ENCODE assay signal across 9 cellular contexts in the genomic region with DNA sequence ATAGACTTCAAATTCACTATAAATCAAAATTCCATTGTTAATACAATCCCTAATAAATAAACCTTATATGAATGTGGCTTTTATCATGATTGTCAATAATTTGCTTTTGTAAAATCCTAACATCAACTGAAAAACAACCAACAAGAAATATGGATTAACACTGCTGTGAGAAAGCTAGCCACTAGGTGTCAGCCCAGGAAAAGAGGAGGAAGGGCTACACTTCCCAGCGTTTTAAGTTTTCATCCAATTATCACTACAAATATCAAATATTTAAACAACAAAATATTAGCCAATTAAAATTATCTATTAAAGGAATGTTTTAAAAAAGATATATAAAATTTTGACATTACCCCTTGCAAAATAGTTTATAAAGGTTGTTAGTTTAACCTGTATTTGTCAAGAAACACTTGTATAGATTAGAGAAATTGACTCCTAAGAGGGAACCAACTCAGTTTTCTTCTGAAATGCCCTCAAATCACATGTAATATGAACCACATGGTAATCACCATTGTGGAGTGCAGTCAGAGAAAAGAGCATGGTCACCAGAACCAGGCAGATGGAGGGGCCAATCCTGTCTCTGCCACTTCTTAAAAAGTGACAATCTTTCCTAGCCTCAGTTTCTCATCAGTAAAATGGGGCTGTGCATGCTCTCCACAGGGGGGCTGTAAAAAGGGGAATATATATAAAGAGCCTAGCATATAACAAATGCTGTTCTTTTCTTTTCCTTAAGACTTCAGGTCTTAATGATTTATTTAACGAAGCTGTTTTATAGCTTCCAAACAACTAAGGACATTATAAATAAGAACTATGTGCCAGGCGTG.
DNase-seq lines count a peak whose midpoint lies in the region; ATAC-seq and TF ChIP-seq lines count a peak whose summit lies in the region.
"Had no signal": no experiment of that assay in that cellular context is flagged by ENCODE, and none has a peak within 500 bp of the region (broad histone marks: within the 10 kb centered on the region; RNA-seq: fewer than 3 reads in every experiment).

No MANE protein-coding gene starts in this region.

- no peaks in the 10 kb centered on the region for H3K27me3 ChIP-seq in thyroid gland

- POLR2A ChIA-PET in activated CD8-positive, alpha-beta T cell treated with anti-CD3 and anti-CD28 coated beads for 36 hours (lab: Charles Lee): no interaction called here

- DNase-seq in natural killer cell: no peak
- DNase-seq in natural killer cell treated with Interleukin-12 subunit alpha and Interleukin-12 subunit beta and Interleukin-15 and Interleukin-18, amount 100 ng/mL, for 72 hours (ENCODE audit: low spot score): no peak
- DNase-seq in NCI-H128 (lab: John Stamatoyannopoulos, UW; ENCODE audit: unreplicated experiment): peak; percentile 8
- peak; percentile 25 for DNase-seq in activated CD8-positive, alpha-beta T cell treated with anti-CD3 and anti-CD28 coated beads for 36 hours
- no peak for DNase-seq in left ventricle myocardium superior
- peak in 1 of 2 donors; percentile 38 for DNase-seq in thyroid gland
- DNase-seq in KG1 (lab: John Stamatoyannopoulos, UW): no peak

- TF ChIP-seq CTCF in natural killer cell (IDR thresholded peaks at IDR 0.05) (peak; percentile 70), thyroid gland (IDR thresholded peaks at IDR 0.05) (peak; percentile 59 to 95 (median 86))
- TF ChIP-seq CTCF in activated CD8-positive, alpha-beta T cell treated with anti-CD3 and anti-CD28 coated beads for 36 hours (IDR thresholded peaks at IDR 0.05): peak; percentile 87

- WGBS in thyroid gland, 2 donors: 64 to 65% methylated on average over 3 of the region's 3 CpGs

- no peak overlapping the region for H3K27ac Mint-ChIP-seq in natural killer cell
- no peak overlapping the region for H3K27ac Mint-ChIP-seq in natural killer cell treated with Interleukin-12 subunit alpha and Interleukin-12 subunit beta and Interleukin-15 and Interleukin-18, amount 100 ng/mL, for 72 hours
- H3K27ac Mint-ChIP-seq in activated CD8-positive, alpha-beta T cell treated with anti-CD3 and anti-CD28 coated beads for 36 hours: no peak overlapping the region
- H3K27ac Mint-ChIP-seq: dendritic cell treated with granulocyte-macrophage colony-stimulating factor and Interleukin-4, amounts not matched to agents 40 ng/mL and 50 ng/mL, for 4 days had no signal

- peaks cover 7 to 30% of the 10 kb centered on the region in 2 donors for H3K4me1 Mint-ChIP-seq in natural killer cell
- H3K4me1 Mint-ChIP-seq in natural killer cell treated with Interleukin-12 subunit alpha and Interleukin-12 subunit beta and Interleukin-15 and Interleukin-18, amount 100 ng/mL, for 72 hours (ENCODE audit: low read depth in 2 of 2): peaks cover 9 to 13% of the 10 kb centered on the region in 2 donors
- peaks cover 9% of the 10 kb centered on the region for H3K4me1 Mint-ChIP-seq in activated CD8-positive, alpha-beta T cell treated with anti-CD3 and anti-CD28 coated beads for 36 hours (ENCODE audit: low read depth)

- H3K9me3 ChIP-seq in thyroid gland: no peaks in the 10 kb centered on the region

- H3K36me3 ChIP-seq in thyroid gland: no peaks in the 10 kb centered on the region

- H3K27me3 Mint-ChIP-seq in natural killer cell (ENCODE audit: low read depth in 2 of 2): no peaks in the 10 kb centered on the region
- no peaks in the 10 kb centered on the region for H3K27me3 Mint-ChIP-seq in natural killer cell treated with Interleukin-12 subunit alpha and Interleukin-12 subunit beta and Interleukin-15 and Interleukin-18, amount 100 ng/mL, for 72 hours
- H3K27me3 Mint-ChIP-seq in activated CD8-positive, alpha-beta T cell treated with anti-CD3 and anti-CD28 coated beads for 36 hours: no peaks in the 10 kb centered on the region
- H3K27me3 Mint-ChIP-seq: dendritic cell treated with granulocyte-macrophage colony-stimulating factor and Interleukin-4, amounts not matched to agents 40 ng/mL and 50 ng/mL, for 4 days had no signal

- no peak overlapping the region for H3K4me3 Mint-ChIP-seq in natural killer cell
- H3K4me3 Mint-ChIP-seq in natural killer cell treated with Interleukin-12 subunit alpha and Interleukin-12 subunit beta and Interleukin-15 and Interleukin-18, amount 100 ng/mL, for 72 hours: no peak overlapping the region
- no peak overlapping the region for H3K4me3 Mint-ChIP-seq in activated CD8-positive, alpha-beta T cell treated with anti-CD3 and anti-CD28 coated beads for 36 hours
- H3K4me3 Mint-ChIP-seq: dendritic cell treated with granulocyte-macrophage colony-stimulating factor and Interleukin-4, amounts not matched to agents 40 ng/mL and 50 ng/mL, for 4 days had no signal

- H3K4me3 ChIP-seq in thyroid gland (replicated peaks in 1 of 3): no peak overlapping the region

- TF ChIP-seq POLR2A in thyroid gland (IDR thresholded peaks at IDR 0.05): no peak

- ATAC-seq in natural killer cell (no peak), left ventricle myocardium superior (peak; percentile 52), HG03175 (IDR thresholded peaks at IDR 0.05; ENCODE audit: unreplicated experiment) (no peak)
- no peak for ATAC-seq in natural killer cell treated with Interleukin-12 subunit alpha and Interleukin-12 subunit beta and Interleukin-15 and Interleukin-18, amount 100 ng/mL, for 72 hours
- no peak for ATAC-seq in activated CD8-positive, alpha-beta T cell treated with anti-CD3 and anti-CD28 coated beads for 36 hours

- no peaks in the 10 kb centered on the region for H3K9me3 Mint-ChIP-seq in natural killer cell
- H3K9me3 Mint-ChIP-seq in natural killer cell treated with Interleukin-12 subunit alpha and Interleukin-12 subunit beta and Interleukin-15 and Interleukin-18, amount 100 ng/mL, for 72 hours: no peaks in the 10 kb centered on the region
- no peaks in the 10 kb centered on the region for H3K9me3 Mint-ChIP-seq in activated CD8-positive, alpha-beta T cell treated with anti-CD3 and anti-CD28 coated beads for 36 hours
- H3K9me3 Mint-ChIP-seq: dendritic cell treated with granulocyte-macrophage colony-stimulating factor and Interleukin-4, amounts not matched to agents 40 ng/mL and 50 ng/mL, for 4 days had no signal

- H3K36me3 Mint-ChIP-seq in natural killer cell: no peaks in the 10 kb centered on the region
- no peaks in the 10 kb centered on the region for H3K36me3 Mint-ChIP-seq in natural killer cell treated with Interleukin-12 subunit alpha and Interleukin-12 subunit beta and Interleukin-15 and Interleukin-18, amount 100 ng/mL, for 72 hours
- peaks cover 2% of the 10 kb centered on the region for H3K36me3 Mint-ChIP-seq in activated CD8-positive, alpha-beta T cell treated with anti-CD3 and anti-CD28 coated beads for 36 hours (ENCODE audit: low read depth)

- no peak overlapping the region for H3K27ac ChIP-seq in thyroid gland

- H3K4me1 ChIP-seq in thyroid gland: peaks cover 0 to 12% of the 10 kb centered on the region in 2 donors

- intact Hi-C loops in natural killer cell (cut with micrococcal nuclease) (loop anchor here (1.0 kb wide), 1 partner anchor 496 kb away; no protein-coding TSS in a partner anchor), left ventricle myocardium superior (cut with micrococcal nuclease) (loop anchor here (5.0 kb wide), 1 partner anchor 498 kb away; no protein-coding TSS in a partner anchor), thyroid gland (cut with DNase I) (loop anchor here (5.0 kb wide), 2 partner anchors 328 to 498 kb away; no protein-coding TSS in a partner anchor)
- intact Hi-C loops in activated CD8-positive, alpha-beta T cell treated with anti-CD3 and anti-CD28 coated beads for 36 hours (cut with micrococcal nuclease): loop anchor here (10.0 kb wide), 1 partner anchor 461 kb away; no protein-coding TSS in a partner anchor

- CTCF ChIA-PET in activated CD8-positive, alpha-beta T cell treated with anti-CD3 and anti-CD28 coated beads for 36 hours (lab: Charles Lee): interaction anchor here (0.6 to 2.6 kb wide), 8 partner anchors 10 to 582 kb away, joined by 3 to 15 read pairs (median 3); no protein-coding TSS in a partner anchor

Comparison
In these comparisons a context has a peak if more than half of its experiments do, and no peak if none do; other contexts are left out.
1. DNase-seq: peak in NCI-H128 (single experiment) and activated CD8-positive, alpha-beta T cell treated with anti-CD3 and anti-CD28 coated beads for 36 hours (single experiment); none in natural killer cell (single experiment), natural killer cell treated with Interleukin-12 subunit alpha and Interleukin-12 subunit beta and Interleukin-15 and Interleukin-18, amount 100 ng/mL, for 72 hours (single experiment), left ventricle myocardium superior (single experiment) and KG1 (single experiment).
2. Peak in every context shown above with its lines, with median percentiles within 50 percentile points of each other: CTCF ChIP-seq.